In the genomic region with DNA sequence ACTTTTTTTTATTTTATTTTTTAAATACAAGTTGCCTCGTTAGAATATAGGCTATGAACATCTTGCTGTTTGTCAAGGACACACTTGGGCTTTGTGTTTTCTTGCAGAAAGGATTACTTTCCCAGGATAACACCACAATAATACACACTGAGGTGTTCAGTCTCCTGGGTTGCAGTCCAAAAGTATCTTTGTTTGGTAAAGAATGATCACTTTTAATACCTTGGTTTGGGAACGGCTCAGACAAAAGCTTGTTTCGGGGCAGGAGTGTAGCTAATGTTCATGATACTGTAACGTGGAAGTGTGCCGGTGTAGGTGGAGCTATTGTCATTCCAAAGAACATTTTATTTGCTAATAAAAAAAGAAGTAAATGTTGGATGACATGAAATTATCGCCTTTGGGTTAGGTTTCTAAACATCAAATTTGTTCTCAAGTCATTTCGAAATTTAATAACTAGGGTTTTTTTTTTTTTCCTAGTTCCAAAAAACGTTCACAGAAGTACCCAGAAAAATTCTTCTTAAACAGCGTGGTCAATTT, we compare ENCODE assay signal across 8 cellular contexts. TPM values are rescaled to one million over a fixed set of nuclear protein-coding genes. Genes with fewer than 3 reads are reported as not detected.
DNase-seq lines count a peak whose midpoint lies in the region; ATAC-seq and FAIRE-seq lines count a peak whose summit lies in the region.

No MANE protein-coding gene starts in this region.

- H3K4me1 Mint-ChIP-seq in activated CD4-positive, alpha-beta memory T cell treated with anti-CD3 and anti-CD28 coated beads, Interleukin-2, amount 10 ng/mL, durations not matched to agents 7 days and 5 days: peaks cover 53% of the 10 kb centered on the region
- H3K4me1 Mint-ChIP-seq in stimulated activated naive CD8-positive, alpha-beta T cell treated with anti-CD3 and anti-CD28 coated beads, Interleukin-15, amount 100 ng/mL, for 72 hours: peaks cover 52% of the 10 kb centered on the region

- no peak for FAIRE-seq in frontal cortex (lab: Jason Lieb, UNC)

- no peaks in the 10 kb centered on the region for H3K9me3 Mint-ChIP-seq in activated CD4-positive, alpha-beta memory T cell treated with anti-CD3 and anti-CD28 coated beads, Interleukin-2, amount 10 ng/mL, durations not matched to agents 7 days and 5 days
- H3K9me3 Mint-ChIP-seq in stimulated activated naive CD8-positive, alpha-beta T cell treated with anti-CD3 and anti-CD28 coated beads, Interleukin-15, amount 100 ng/mL, for 72 hours: no peaks in the 10 kb centered on the region

- H3K4me3 Mint-ChIP-seq in activated CD4-positive, alpha-beta memory T cell treated with anti-CD3 and anti-CD28 coated beads, Interleukin-2, amount 10 ng/mL, durations not matched to agents 7 days and 5 days: peak overlapping the region; percentile 95
- H3K4me3 Mint-ChIP-seq in stimulated activated naive CD8-positive, alpha-beta T cell treated with anti-CD3 and anti-CD28 coated beads, Interleukin-15, amount 100 ng/mL, for 72 hours: peak overlapping the region; percentile 82 to 91

- H3K4me3 ChIP-seq in iPS-18c (ENCODE audit: insufficient read depth, low read depth, low read length): peak overlapping the region; percentile 88

- no peak for ATAC-seq in stimulated activated naive CD8-positive, alpha-beta T cell treated with anti-CD3 and anti-CD28 coated beads, Interleukin-15, amount 100 ng/mL, for 72 hours
- no peak for ATAC-seq in left lobe of liver

- CTCF ChIA-PET in activated CD4-positive, alpha-beta memory T cell treated with anti-CD3 and anti-CD28 coated beads, Interleukin-2, amount 10 ng/mL, durations not matched to agents 7 days and 5 days (lab: Charles Lee): interaction anchor here (0.6 to 3.4 kb wide), 9 partner anchors 9 to 393 kb away, joined by 3 to 24 read pairs (median 5); no protein-coding TSS in a partner anchor

- POLR2A ChIA-PET in activated CD4-positive, alpha-beta memory T cell treated with anti-CD3 and anti-CD28 coated beads, Interleukin-2, amount 10 ng/mL, durations not matched to agents 7 days and 5 days (lab: Charles Lee): interaction anchor here (0.6 to 3.0 kb wide), 21 partner anchors 8 to 437 kb away, joined by 3 to 39 read pairs (median 5); a partner anchor contains a TSS

- DNase-seq in NCI-H2107 treated with DMSO at 0.1 percent for 48 hours (lab: John Stamatoyannopoulos, UW; ENCODE audit: unreplicated experiment) (peak; percentile 29), NCI-H2107 (lab: John Stamatoyannopoulos, UW) (no peak), frontal cortex (ENCODE audit: low spot score in 2 of 2) (no peak), left lobe of liver (ENCODE audit: low spot score) (no peak), AG20443 (ENCODE audit: low spot score) (no peak)
- no peak for DNase-seq in activated CD4-positive, alpha-beta memory T cell treated with anti-CD3 and anti-CD28 coated beads, Interleukin-2, amount 10 ng/mL, durations not matched to agents 7 days and 5 days
- no peak for DNase-seq in stimulated activated naive CD8-positive, alpha-beta T cell treated with anti-CD3 and anti-CD28 coated beads, Interleukin-15, amount 100 ng/mL, for 72 hours

- H3K36me3 Mint-ChIP-seq in activated CD4-positive, alpha-beta memory T cell treated with anti-CD3 and anti-CD28 coated beads, Interleukin-2, amount 10 ng/mL, durations not matched to agents 7 days and 5 days (ENCODE audit: low read depth): peaks cover 27% of the 10 kb centered on the region

- peak overlapping the region; percentile 86 for H3K27ac Mint-ChIP-seq in activated CD4-positive, alpha-beta memory T cell treated with anti-CD3 and anti-CD28 coated beads, Interleukin-2, amount 10 ng/mL, durations not matched to agents 7 days and 5 days
- peak overlapping the region; percentile 94 to 98 for H3K27ac Mint-ChIP-seq in stimulated activated naive CD8-positive, alpha-beta T cell treated with anti-CD3 and anti-CD28 coated beads, Interleukin-15, amount 100 ng/mL, for 72 hours

- H3K27me3 Mint-ChIP-seq in activated CD4-positive, alpha-beta memory T cell treated with anti-CD3 and anti-CD28 coated beads, Interleukin-2, amount 10 ng/mL, durations not matched to agents 7 days and 5 days: no peaks in the 10 kb centered on the region
- no peaks in the 10 kb centered on the region for H3K27me3 Mint-ChIP-seq in stimulated activated naive CD8-positive, alpha-beta T cell treated with anti-CD3 and anti-CD28 coated beads, Interleukin-15, amount 100 ng/mL, for 72 hours

- H3K9me3 ChIP-seq in iPS-18c (ENCODE audit: control insufficient read depth, insufficient read depth, low read length): no peaks in the 10 kb centered on the region

RNA-seq across cellular contexts. Expression of a gene that starts 1.2 kb away (rescaled TPM):
- 100 to 1,000 TPM; 295 to 320 TPM for total RNA-seq in activated CD4-positive, alpha-beta memory T cell treated with anti-CD3 and anti-CD28 coated beads, Interleukin-2, amount 10 ng/mL, durations not matched to agents 7 days and 5 days
- 132 TPM for total RNA-seq in frontal cortex
- 125 TPM for total RNA-seq in left lobe of liver

RNA-seq across cellular contexts. Expression of a gene that starts 34.5 kb away (rescaled TPM):
- total RNA-seq in activated CD4-positive, alpha-beta memory T cell treated with anti-CD3 and anti-CD28 coated beads, Interleukin-2, amount 10 ng/mL, durations not matched to agents 7 days and 5 days: 10 to 100 TPM; 31.1 to 32.5 TPM
- 3.3 TPM for total RNA-seq in frontal cortex
- total RNA-seq in left lobe of liver: 7.8 TPM
